Comparison of ENCODE assay signal across 2 cellular contexts in genomic region chr9:131557855-131558548, GRCh38.
TF ChIP-seq lines count a peak whose summit lies in the region.

No MANE protein-coding gene starts in this region.

TF ChIP-seq in H1, 55 proteins besides CTCF, POLR2A, EP300 and RAD21:
- TF ChIP-seq CBX5 (IDR thresholded peaks at IDR 0.05; ENCODE audit: low read depth, low read length): no peak
- TF ChIP-seq TBP (IDR thresholded peaks at IDR 0.05; ENCODE audit: low read depth, low read length): no peak
- TF ChIP-seq EZH2 (IDR thresholded peaks at IDR 0.05; ENCODE audit: low read depth, low read length, severe bottlenecking): no peak
- no peak for TF ChIP-seq JUND (IDR thresholded peaks at IDR 0.05; ENCODE audit: low read length)
- no peak for TF ChIP-seq CTBP2 (IDR thresholded peaks at IDR 0.05; ENCODE audit: borderline replicate concordance, insufficient read depth, insufficient read length, low read length)
- no peak for TF ChIP-seq POU5F1 (IDR thresholded peaks at IDR 0.05; ENCODE audit: low read depth, low read length)
- TF ChIP-seq NANOG (IDR thresholded peaks at IDR 0.05; ENCODE audit: insufficient read depth, low read depth, low read length, poor library complexity, severe bottlenecking): no peak
- no peak for TF ChIP-seq HDAC2 (IDR thresholded peaks at IDR 0.05; ENCODE audit: borderline replicate concordance in 1 of 2, low read depth in 2 of 2, low read length in 2 of 2)
- TF ChIP-seq GTF2F1 (IDR thresholded peaks at IDR 0.05; ENCODE audit: borderline replicate concordance, low read depth, low read length): no peak
- no peak for TF ChIP-seq SIN3A (conservative IDR thresholded peaks at IDR 0.05 in 1 of 2, IDR thresholded peaks at IDR 0.05 in 1 of 2; ENCODE audit: low read depth in 1 of 2, low read length in 2 of 2)
- no peak for TF ChIP-seq GABPA (IDR thresholded peaks at IDR 0.05; ENCODE audit: borderline replicate concordance, insufficient read depth, low read length)
- TF ChIP-seq TEAD4 (IDR thresholded peaks at IDR 0.05; ENCODE audit: low read depth, low read length): no peak

TF ChIP-seq in HepG2, 621 proteins besides CTCF, POLR2A, EP300 and RAD21:
- TF ChIP-seq STAG1 (CRISPR knock-in tag; IDR thresholded peaks at IDR 0.05): peak; percentile 55
- TF ChIP-seq ZNF770 (CRISPR knock-in tag; IDR thresholded peaks at IDR 0.05): peak; percentile 95
- TF ChIP-seq ZNF460 (CRISPR knock-in tag; IDR thresholded peaks at IDR 0.05; ENCODE audit: borderline replicate concordance): no peak
- TF ChIP-seq PATZ1 (CRISPR knock-in tag; IDR thresholded peaks at IDR 0.05): no peak
- TF ChIP-seq ZNF235 (CRISPR knock-in tag; IDR thresholded peaks at IDR 0.05; ENCODE audit: borderline replicate concordance): no peak
- no peak for TF ChIP-seq SP2 (CRISPR knock-in tag; IDR thresholded peaks at IDR 0.05)
- 0 out of 2 replicates have a peak, but pooled peaks have one; percentile 13 for TF ChIP-seq ZFX (CRISPR knock-in tag; IDR thresholded peaks at IDR 0.05; ENCODE audit: low read depth)
- no peak for TF ChIP-seq FOXC1 (CRISPR knock-in tag; IDR thresholded peaks at IDR 0.05; ENCODE audit: borderline replicate concordance)
- TF ChIP-seq ERF (CRISPR knock-in tag; IDR thresholded peaks at IDR 0.05): no peak
- no peak for TF ChIP-seq ZNF326 (CRISPR knock-in tag; IDR thresholded peaks at IDR 0.05; ENCODE audit: borderline replicate concordance)
- TF ChIP-seq KDM4B (CRISPR knock-in tag; IDR thresholded peaks at IDR 0.05): no peak
TF ChIP-seq in HepG2: peak in this region for 3.
